In the genomic region with DNA sequence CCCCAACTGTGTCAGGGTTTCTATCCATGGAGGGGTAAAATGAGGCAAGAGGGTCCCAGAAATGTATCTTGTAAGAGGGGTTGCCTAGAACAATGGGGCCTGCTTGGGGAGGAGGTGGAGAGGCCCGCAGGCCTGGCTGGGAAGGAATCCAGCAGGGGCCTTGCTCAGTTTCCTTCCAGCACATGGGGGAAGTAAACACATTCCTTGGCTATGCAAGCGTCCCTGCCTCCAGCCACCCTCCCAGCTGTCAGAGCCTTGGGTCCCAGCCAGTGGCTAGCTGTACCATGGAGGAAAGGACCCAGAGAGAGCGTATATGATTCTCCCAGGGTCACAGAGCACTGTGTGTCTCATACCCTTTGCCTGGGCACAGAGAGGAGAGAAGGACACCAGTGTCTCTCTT, we compare ENCODE assay signal across 11 cellular contexts.
A peak's percentile ranks its signal among the peaks of the same experiment; 100 is the strongest.
DNase-seq lines count a peak whose midpoint lies in the region; ATAC-seq and TF ChIP-seq lines count a peak whose summit lies in the region.
"Had no signal": no experiment of that assay in that cellular context is flagged by ENCODE, and none has a peak within 500 bp of the region (broad histone marks: within the 10 kb centered on the region; RNA-seq: fewer than 3 reads in every experiment).

No MANE protein-coding gene starts in this region.

- peaks cover 35% of the 10 kb centered on the region for H3K4me1 ChIP-seq in body of pancreas
- H3K4me1 ChIP-seq in right cardiac atrium (ENCODE audit: control insufficient read depth, insufficient read depth, low read length) = peaks cover 48% of the 10 kb centered on the region
- H3K4me1 ChIP-seq: BE2C had no signal

- H3K27ac ChIP-seq in body of pancreas = peak overlapping the region in 2 of 4 donors; percentile 0 to 70
- H3K27ac ChIP-seq in right cardiac atrium (ENCODE audit: low read length) = peak overlapping the region; percentile 80
- H3K27ac ChIP-seq: KMS-11 had no signal

- no peak for TF ChIP-seq CTCF in body of pancreas (IDR thresholded peaks at IDR 0.05)
- no peak for TF ChIP-seq CTCF in GM20000 (IDR thresholded peaks at IDR 0.05; ENCODE audit: extremely low read depth, missing control alignments)

- no peaks in the 10 kb centered on the region for H3K27me3 ChIP-seq in body of pancreas
- H3K27me3 ChIP-seq in right cardiac atrium (ENCODE audit: control insufficient read depth, insufficient read depth) = no peaks in the 10 kb centered on the region
- H3K27me3 ChIP-seq: BE2C had no signal

- DNase-seq in Ammon's horn (ENCODE audit: low spot score) (peak; percentile 35), body of pancreas (peak in 3 of 4 donors; percentile 37 to 43 (median 38)), right cardiac atrium (peak; percentile 88 to 96 (median 93)), sciatic nerve (ENCODE audit: low spot score) (peak; percentile 73), GM20000 (ENCODE audit: low spot score) (no peak), superior temporal gyrus (ENCODE audit: extremely low spot score) (no peak)
- DNase-seq in activated CD4-positive, CD25-positive, alpha-beta regulatory T cell (lab: John Stamatoyannopoulos, UW) = no peak
- DNase-seq: BE2C, NCI-H345 had no signal

- H3K4me3 ChIP-seq in body of pancreas (no peak overlapping the region), right cardiac atrium (ENCODE audit: low read length) (no peak overlapping the region)

- WGBS in body of pancreas, 2 donors = 37 to 42% methylated on average over 3 of the region's 3 CpGs
- WGBS in right cardiac atrium = 15% methylated on average over 3 of the region's 3 CpGs

- ATAC-seq in body of pancreas = no peak
- ATAC-seq in right cardiac atrium = peak; percentile 66 to 73
- peak; percentile 68 for ATAC-seq in sciatic nerve
- no peak for ATAC-seq in GM21576 (IDR thresholded peaks at IDR 0.05; ENCODE audit: unreplicated experiment)

- intact Hi-C loops in body of pancreas (cut with DNase I) = no loop called here
- intact Hi-C loops in right cardiac atrium (cut with DNase I) = no loop called here
- intact Hi-C loops in sciatic nerve (cut with DNase I) = no loop called here

- H3K36me3 ChIP-seq in body of pancreas (replicated peaks in 1 of 2; ENCODE audit: insufficient read depth in 1 of 2, low read depth in 2 of 2) = no peaks in the 10 kb centered on the region
- H3K36me3 ChIP-seq: BE2C had no signal

- TF ChIP-seq POLR2A in body of pancreas (IDR thresholded peaks at IDR 0.05) = no peak

- no peaks in the 10 kb centered on the region for H3K9me3 ChIP-seq in body of pancreas
- H3K9me3 ChIP-seq in right cardiac atrium (ENCODE audit: control insufficient read depth, low read length) = no peaks in the 10 kb centered on the region
- H3K9me3 ChIP-seq: BE2C had no signal

Comparison
In these comparisons a context has a peak if more than half of its experiments do, and no peak if none do; other contexts are left out.
1. DNase-seq: peak in Ammon's horn (single experiment), body of pancreas (3 of 4), right cardiac atrium (3 of 3) and sciatic nerve (single experiment); none in GM20000 (single experiment), activated CD4-positive, CD25-positive, alpha-beta regulatory T cell (0 of 4) and superior temporal gyrus (single experiment).
2. ATAC-seq: peak in right cardiac atrium (2 of 2) and sciatic nerve (single experiment); none in body of pancreas (single experiment) and GM21576 (single experiment).